ENCODE assay signal across 1 cellular context in genomic region chr2:25334482-25334881, GRCh38.
TF ChIP-seq lines count a peak whose summit lies in the region.

No MANE protein-coding gene starts in this region.

TF ChIP-seq in GM12878, 131 proteins besides CTCF, POLR2A, EP300 and RAD21:
- no peak for TF ChIP-seq SMAD1 (IDR thresholded peaks at IDR 0.05; ENCODE audit: low read depth, partially characterized antibody)
- no peak for TF ChIP-seq E4F1 (IDR thresholded peaks at IDR 0.05; ENCODE audit: borderline replicate concordance, partially characterized antibody)
- no peak for TF ChIP-seq NR2F1 (conservative IDR thresholded peaks at IDR 0.05)
- TF ChIP-seq ZNF622 (IDR thresholded peaks at IDR 0.05) = no peak
- no peak for TF ChIP-seq NRF1 (conservative IDR thresholded peaks at IDR 0.05; ENCODE audit: low read depth, low read length)
- no peak for TF ChIP-seq ZZZ3 (IDR thresholded peaks at IDR 0.05; ENCODE audit: control insufficient read depth, insufficient read length, low read depth)
- no peak for TF ChIP-seq BCLAF1 (IDR thresholded peaks at IDR 0.05)
- TF ChIP-seq RFX5 (IDR thresholded peaks at IDR 0.05; ENCODE audit: low read depth, low read length) = no peak
- no peak for TF ChIP-seq STAT3 (IDR thresholded peaks at IDR 0.05; ENCODE audit: low read depth, low read length)
- TF ChIP-seq PML (IDR thresholded peaks at IDR 0.05; ENCODE audit: low read length) = no peak
- TF ChIP-seq E2F8 (IDR thresholded peaks at IDR 0.05; ENCODE audit: low read depth, partially characterized antibody) = no peak
- TF ChIP-seq BACH1 (IDR thresholded peaks at IDR 0.05; ENCODE audit: borderline replicate concordance) = no peak
TF ChIP-seq in GM12878: peak in this region for 0.
